ENCODE assay signal across 1 cellular context in the genomic region with DNA sequence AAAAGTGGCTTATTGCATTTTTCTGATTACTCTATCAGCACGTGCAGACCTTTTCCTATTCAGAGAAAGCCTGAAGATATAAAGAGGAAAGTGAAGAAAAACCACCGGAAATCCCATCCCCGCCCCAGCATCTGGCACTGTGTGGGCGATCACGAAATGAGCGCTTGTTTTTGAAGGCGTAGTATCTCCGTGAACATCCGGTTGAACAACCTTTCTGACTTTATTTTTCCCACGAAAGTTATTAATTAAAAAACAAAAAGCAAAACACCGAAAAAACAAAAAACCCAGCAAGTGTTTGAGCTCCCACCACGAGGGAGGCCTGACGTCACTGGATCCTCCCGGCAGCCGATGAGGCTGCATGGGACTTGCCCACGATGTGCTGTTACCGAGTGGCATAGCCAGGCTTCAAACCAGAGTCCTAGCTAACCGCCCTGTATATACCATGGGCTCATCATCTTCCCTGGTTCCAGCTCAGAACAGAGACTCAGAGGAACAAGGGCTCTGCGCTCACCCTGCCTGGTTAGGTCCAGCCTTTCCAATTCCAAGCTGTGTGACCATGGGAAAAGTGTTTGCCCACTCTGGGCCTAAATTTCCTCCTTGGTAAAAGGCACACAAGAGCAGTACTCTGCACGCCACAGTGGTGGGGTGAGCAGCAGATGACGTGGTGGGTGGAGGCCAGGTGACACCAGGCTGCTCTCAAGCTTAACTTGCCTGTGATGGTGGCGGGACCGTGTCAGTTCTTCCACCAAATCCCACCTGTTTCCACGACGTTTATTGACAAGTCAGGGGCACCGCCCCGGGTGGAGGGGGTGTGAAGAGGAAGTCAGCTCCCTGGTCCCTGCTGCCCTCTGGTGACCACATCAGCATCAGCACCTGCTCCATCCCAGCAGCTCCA.
A peak's percentile ranks its signal among the peaks of the same experiment; 100 is the strongest.
TF ChIP-seq lines count a peak whose summit lies in the region.

No MANE protein-coding gene starts in this region.

TF ChIP-seq in HepG2, 621 proteins besides CTCF, POLR2A, EP300 and RAD21 (continued from another document and continues in another):
- TF ChIP-seq, protein P1, sequence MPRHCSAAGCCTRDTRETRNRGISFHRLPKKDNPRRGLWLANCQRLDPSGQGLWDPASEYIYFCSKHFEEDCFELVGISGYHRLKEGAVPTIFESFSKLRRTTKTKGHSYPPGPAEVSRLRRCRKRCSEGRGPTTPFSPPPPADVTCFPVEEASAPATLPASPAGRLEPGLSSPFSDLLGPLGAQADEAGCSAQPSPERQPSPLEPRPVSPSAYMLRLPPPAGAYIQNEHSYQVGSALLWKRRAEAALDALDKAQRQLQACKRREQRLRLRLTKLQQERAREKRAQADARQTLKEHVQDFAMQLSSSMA (CRISPR knock-in tag; IDR thresholded peaks at IDR 0.05) = no peak
- TF ChIP-seq, protein P2, sequence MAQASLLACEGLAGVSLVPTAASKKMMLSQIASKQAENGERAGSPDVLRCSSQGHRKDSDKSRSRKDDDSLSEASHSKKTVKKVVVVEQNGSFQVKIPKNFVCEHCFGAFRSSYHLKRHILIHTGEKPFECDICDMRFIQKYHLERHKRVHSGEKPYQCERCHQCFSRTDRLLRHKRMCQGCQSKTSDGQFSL (CRISPR knock-in tag; IDR thresholded peaks at IDR 0.05) = peak; percentile 92
- TF ChIP-seq ISX (CRISPR knock-in tag; conservative IDR thresholded peaks at IDR 0.05) (no peak), RARG (CRISPR knock-in tag; IDR thresholded peaks at IDR 0.05; ENCODE audit: low read depth) (no peak), ZSCAN12 (CRISPR knock-in tag; IDR thresholded peaks at IDR 0.05) (no peak), ZNF737 (CRISPR knock-in tag; IDR thresholded peaks at IDR 0.05; ENCODE audit: borderline replicate concordance) (0 out of 2 replicates have a peak, but pooled peaks have one; percentile 66), ZNF781 (CRISPR knock-in tag; IDR thresholded peaks at IDR 0.05; ENCODE audit: borderline replicate concordance, not compliant biosample characterization) (no peak), ZNF841 (CRISPR knock-in tag; IDR thresholded peaks at IDR 0.05; ENCODE audit: borderline replicate concordance) (no peak), CENPT (CRISPR knock-in tag; IDR thresholded peaks at IDR 0.05; ENCODE audit: low read depth) (no peak), TBL1XR1 (IDR thresholded peaks at IDR 0.05; ENCODE audit: borderline replicate concordance, low read length, partially characterized antibody) (no peak), RFXAP (CRISPR knock-in tag; IDR thresholded peaks at IDR 0.05; ENCODE audit: borderline replicate concordance) (no peak; the same call in 1 of the 2 replicates), KAT8 (CRISPR knock-in tag; IDR thresholded peaks at IDR 0.05) (no peak), GABPA (IDR thresholded peaks at IDR 0.05; ENCODE audit: low read depth, low read length) (no peak), GABPA (CRISPR knock-in tag; IDR thresholded peaks at IDR 0.05; ENCODE audit: low read depth) (no peak), ZNF549 (CRISPR knock-in tag; IDR thresholded peaks at IDR 0.05) (no peak), ZBTB3 (CRISPR knock-in tag; IDR thresholded peaks at IDR 0.05; ENCODE audit: borderline replicate concordance, low read depth) (no peak), MBNL3 (CRISPR knock-in tag; conservative IDR thresholded peaks at IDR 0.05) (no peak), ZNF724P (CRISPR knock-in tag; IDR thresholded peaks at IDR 0.05; ENCODE audit: borderline replicate concordance) (no peak), ZNF496 (CRISPR knock-in tag; IDR thresholded peaks at IDR 0.05; ENCODE audit: insufficient replicate concordance) (no peak), ZNF572 (CRISPR knock-in tag; IDR thresholded peaks at IDR 0.05) (no peak), ZNF446 (CRISPR knock-in tag; IDR thresholded peaks at IDR 0.05) (no peak), HCFC1 (IDR thresholded peaks at IDR 0.05; ENCODE audit: low read depth, low read length) (no peak), PCBP2 (optimal IDR thresholded peaks at IDR 0.05; ENCODE audit: low read depth, low read length, poor library complexity, severe bottlenecking) (no peak), HNF4A (CRISPR knock-in tag; IDR thresholded peaks at IDR 0.05) (no peak), BRD4 (CRISPR knock-in tag; IDR thresholded peaks at IDR 0.05) (no peak), SP1 (IDR thresholded peaks at IDR 0.05) (no peak), SP1 (CRISPR knock-in tag; IDR thresholded peaks at IDR 0.05) (no peak), PAWR (CRISPR knock-in tag; IDR thresholded peaks at IDR 0.05; ENCODE audit: borderline replicate concordance) (no peak), POGZ (CRISPR knock-in tag; IDR thresholded peaks at IDR 0.05) (no peak), BCL6 (CRISPR knock-in tag; IDR thresholded peaks at IDR 0.05) (peak; percentile 40; the same call in 1 of the 2 replicates)
- TF ChIP-seq, protein P3, sequence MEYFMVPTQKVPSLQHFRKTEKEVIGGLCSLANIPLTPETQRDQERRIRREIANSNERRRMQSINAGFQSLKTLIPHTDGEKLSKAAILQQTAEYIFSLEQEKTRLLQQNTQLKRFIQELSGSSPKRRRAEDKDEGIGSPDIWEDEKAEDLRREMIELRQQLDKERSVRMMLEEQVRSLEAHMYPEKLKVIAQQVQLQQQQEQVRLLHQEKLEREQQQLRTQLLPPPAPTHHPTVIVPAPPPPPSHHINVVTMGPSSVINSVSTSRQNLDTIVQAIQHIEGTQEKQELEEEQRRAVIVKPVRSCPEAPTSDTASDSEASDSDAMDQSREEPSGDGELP (IDR thresholded peaks at IDR 0.05; ENCODE audit: borderline replicate concordance, low read depth) = peak; percentile 44; the same call in 1 of the 2 replicates
- TF ChIP-seq, protein P4, sequence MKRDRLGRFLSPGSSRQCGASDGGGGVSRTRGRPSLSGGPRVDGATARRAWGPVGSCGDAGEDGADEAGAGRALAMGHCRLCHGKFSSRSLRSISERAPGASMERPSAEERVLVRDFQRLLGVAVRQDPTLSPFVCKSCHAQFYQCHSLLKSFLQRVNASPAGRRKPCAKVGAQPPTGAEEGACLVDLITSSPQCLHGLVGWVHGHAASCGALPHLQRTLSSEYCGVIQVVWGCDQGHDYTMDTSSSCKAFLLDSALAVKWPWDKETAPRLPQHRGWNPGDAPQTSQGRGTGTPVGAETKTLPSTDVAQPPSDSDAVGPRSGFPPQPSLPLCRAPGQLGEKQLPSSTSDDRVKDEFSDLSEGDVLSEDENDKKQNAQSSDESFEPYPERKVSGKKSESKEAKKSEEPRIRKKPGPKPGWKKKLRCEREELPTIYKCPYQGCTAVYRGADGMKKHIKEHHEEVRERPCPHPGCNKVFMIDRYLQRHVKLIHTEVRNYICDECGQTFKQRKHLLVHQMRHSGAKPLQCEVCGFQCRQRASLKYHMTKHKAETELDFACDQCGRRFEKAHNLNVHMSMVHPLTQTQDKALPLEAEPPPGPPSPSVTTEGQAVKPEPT (CRISPR knock-in tag; IDR thresholded peaks at IDR 0.05; ENCODE audit: low read depth) = 0 out of 2 replicates have a peak, but pooled peaks have one; percentile 50
- TF ChIP-seq, protein P5, sequence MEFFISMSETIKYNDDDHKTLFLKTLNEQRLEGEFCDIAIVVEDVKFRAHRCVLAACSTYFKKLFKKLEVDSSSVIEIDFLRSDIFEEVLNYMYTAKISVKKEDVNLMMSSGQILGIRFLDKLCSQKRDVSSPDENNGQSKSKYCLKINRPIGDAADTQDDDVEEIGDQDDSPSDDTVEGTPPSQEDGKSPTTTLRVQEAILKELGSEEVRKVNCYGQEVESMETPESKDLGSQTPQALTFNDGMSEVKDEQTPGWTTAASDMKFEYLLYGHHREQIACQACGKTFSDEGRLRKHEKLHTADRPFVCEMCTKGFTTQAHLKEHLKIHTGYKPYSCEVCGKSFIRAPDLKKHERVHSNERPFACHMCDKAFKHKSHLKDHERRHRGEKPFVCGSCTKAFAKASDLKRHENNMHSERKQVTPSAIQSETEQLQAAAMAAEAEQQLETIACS (CRISPR knock-in tag; IDR thresholded peaks at IDR 0.05) = no peak
- TF ChIP-seq, protein P6, sequence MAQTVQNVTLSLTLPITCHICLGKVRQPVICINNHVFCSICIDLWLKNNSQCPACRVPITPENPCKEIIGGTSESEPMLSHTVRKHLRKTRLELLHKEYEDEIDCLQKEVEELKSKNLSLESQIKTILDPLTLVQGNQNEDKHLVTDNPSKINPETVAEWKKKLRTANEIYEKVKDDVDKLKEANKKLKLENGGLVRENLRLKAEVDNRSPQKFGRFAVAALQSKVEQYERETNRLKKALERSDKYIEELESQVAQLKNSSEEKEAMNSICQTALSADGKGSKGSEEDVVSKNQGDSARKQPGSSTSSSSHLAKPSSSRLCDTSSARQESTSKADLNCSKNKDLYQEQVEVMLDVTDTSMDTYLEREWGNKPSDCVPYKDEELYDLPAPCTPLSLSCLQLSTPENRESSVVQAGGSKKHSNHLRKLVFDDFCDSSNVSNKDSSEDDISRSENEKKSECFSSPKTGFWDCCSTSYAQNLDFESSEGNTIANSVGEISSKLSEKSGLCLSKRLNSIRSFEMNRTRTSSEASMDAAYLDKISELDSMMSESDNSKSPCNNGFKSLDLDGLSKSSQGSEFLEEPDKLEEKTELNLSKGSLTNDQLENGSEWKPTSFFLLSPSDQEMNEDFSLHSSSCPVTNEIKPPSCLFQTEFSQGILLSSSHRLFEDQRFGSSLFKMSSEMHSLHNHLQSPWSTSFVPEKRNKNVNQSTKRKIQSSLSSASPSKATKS (CRISPR knock-in tag; IDR thresholded peaks at IDR 0.05) = no peak
- TF ChIP-seq, protein P7, sequence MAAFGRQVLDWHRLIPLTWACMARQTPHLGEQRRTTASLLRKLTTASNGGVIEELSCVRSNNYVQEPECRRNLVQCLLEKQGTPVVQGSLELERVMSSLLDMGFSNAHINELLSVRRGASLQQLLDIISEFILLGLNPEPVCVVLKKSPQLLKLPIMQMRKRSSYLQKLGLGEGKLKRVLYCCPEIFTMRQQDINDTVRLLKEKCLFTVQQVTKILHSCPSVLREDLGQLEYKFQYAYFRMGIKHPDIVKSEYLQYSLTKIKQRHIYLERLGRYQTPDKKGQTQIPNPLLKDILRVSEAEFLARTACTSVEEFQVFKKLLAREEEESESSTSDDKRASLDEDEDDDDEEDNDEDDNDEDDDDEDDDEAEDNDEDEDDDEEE (CRISPR knock-in tag; IDR thresholded peaks at IDR 0.05) = no peak
- TF ChIP-seq, protein P8, sequence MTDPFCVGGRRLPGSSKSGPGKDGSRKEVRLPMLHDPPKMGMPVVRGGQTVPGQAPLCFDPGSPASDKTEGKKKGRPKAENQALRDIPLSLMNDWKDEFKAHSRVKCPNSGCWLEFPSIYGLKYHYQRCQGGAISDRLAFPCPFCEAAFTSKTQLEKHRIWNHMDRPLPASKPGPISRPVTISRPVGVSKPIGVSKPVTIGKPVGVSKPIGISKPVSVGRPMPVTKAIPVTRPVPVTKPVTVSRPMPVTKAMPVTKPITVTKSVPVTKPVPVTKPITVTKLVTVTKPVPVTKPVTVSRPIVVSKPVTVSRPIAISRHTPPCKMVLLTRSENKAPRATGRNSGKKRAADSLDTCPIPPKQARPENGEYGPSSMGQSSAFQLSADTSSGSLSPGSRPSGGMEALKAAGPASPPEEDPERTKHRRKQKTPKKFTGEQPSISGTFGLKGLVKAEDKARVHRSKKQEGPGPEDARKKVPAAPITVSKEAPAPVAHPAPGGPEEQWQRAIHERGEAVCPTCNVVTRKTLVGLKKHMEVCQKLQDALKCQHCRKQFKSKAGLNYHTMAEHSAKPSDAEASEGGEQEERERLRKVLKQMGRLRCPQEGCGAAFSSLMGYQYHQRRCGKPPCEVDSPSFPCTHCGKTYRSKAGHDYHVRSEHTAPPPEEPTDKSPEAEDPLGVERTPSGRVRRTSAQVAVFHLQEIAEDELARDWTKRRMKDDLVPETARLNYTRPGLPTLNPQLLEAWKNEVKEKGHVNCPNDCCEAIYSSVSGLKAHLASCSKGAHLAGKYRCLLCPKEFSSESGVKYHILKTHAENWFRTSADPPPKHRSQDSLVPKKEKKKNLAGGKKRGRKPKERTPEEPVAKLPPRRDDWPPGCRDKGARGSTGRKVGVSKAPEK (CRISPR knock-in tag; IDR thresholded peaks at IDR 0.05; ENCODE audit: borderline replicate concordance) = no peak
- TF ChIP-seq, protein P9, sequence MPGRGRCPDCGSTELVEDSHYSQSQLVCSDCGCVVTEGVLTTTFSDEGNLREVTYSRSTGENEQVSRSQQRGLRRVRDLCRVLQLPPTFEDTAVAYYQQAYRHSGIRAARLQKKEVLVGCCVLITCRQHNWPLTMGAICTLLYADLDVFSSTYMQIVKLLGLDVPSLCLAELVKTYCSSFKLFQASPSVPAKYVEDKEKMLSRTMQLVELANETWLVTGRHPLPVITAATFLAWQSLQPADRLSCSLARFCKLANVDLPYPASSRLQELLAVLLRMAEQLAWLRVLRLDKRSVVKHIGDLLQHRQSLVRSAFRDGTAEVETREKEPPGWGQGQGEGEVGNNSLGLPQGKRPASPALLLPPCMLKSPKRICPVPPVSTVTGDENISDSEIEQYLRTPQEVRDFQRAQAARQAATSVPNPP (CRISPR knock-in tag; IDR thresholded peaks at IDR 0.05) = no peak
- TF ChIP-seq, protein P10, sequence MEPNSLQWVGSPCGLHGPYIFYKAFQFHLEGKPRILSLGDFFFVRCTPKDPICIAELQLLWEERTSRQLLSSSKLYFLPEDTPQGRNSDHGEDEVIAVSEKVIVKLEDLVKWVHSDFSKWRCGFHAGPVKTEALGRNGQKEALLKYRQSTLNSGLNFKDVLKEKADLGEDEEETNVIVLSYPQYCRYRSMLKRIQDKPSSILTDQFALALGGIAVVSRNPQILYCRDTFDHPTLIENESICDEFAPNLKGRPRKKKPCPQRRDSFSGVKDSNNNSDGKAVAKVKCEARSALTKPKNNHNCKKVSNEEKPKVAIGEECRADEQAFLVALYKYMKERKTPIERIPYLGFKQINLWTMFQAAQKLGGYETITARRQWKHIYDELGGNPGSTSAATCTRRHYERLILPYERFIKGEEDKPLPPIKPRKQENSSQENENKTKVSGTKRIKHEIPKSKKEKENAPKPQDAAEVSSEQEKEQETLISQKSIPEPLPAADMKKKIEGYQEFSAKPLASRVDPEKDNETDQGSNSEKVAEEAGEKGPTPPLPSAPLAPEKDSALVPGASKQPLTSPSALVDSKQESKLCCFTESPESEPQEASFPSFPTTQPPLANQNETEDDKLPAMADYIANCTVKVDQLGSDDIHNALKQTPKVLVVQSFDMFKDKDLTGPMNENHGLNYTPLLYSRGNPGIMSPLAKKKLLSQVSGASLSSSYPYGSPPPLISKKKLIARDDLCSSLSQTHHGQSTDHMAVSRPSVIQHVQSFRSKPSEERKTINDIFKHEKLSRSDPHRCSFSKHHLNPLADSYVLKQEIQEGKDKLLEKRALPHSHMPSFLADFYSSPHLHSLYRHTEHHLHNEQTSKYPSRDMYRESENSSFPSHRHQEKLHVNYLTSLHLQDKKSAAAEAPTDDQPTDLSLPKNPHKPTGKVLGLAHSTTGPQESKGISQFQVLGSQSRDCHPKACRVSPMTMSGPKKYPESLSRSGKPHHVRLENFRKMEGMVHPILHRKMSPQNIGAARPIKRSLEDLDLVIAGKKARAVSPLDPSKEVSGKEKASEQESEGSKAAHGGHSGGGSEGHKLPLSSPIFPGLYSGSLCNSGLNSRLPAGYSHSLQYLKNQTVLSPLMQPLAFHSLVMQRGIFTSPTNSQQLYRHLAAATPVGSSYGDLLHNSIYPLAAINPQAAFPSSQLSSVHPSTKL (CRISPR knock-in tag; IDR thresholded peaks at IDR 0.05) = peak; percentile 27
